ENCODE assay signal across 1 cellular context in the genomic region with DNA sequence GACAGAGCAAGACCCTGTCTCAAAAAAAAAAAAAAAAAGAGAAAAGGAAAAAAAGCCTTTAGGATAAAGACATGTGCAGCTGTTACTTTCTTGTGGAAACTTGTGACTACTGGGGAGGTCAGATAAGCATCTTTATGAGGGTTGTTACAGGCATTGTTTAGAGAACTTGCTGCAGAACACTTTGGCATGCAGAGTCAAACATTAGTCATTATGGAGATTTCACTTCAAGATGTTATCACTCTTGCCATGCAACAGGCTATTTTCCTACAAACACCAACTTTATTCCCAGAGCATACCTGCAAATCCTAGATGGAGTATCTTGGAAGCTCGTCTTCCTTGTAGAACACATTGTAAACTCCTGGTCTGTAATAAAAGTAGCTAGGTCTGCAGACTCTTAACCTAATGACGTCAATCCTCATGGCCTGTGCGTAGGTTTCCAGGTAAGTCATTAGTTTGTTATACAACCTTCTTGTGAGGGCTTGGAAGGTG.
TF ChIP-seq lines count a peak whose summit lies in the region.

No MANE protein-coding gene starts in this region.

TF ChIP-seq in SK-N-SH, 30 proteins besides CTCF, POLR2A, EP300 and RAD21 (continued from another document):
- TF ChIP-seq, protein P1, sequence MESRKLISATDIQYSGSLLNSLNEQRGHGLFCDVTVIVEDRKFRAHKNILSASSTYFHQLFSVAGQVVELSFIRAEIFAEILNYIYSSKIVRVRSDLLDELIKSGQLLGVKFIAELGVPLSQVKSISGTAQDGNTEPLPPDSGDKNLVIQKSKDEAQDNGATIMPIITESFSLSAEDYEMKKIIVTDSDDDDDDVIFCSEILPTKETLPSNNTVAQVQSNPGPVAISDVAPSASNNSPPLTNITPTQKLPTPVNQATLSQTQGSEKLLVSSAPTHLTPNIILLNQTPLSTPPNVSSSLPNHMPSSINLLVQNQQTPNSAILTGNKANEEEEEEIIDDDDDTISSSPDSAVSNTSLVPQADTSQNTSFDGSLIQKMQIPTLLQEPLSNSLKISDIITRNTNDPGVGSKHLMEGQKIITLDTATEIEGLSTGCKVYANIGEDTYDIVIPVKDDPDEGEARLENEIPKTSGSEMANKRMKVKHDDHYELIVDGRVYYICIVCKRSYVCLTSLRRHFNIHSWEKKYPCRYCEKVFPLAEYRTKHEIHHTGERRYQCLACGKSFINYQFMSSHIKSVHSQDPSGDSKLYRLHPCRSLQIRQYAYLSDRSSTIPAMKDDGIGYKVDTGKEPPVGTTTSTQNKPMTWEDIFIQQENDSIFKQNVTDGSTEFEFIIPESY (IDR thresholded peaks at IDR 0.05; ENCODE audit: borderline replicate concordance, low read depth), result no peak
- TF ChIP-seq CHD2 (IDR thresholded peaks at IDR 0.05; ENCODE audit: low read length, partially characterized antibody) (no peak), EZH2phosphoT487 (IDR thresholded peaks at IDR 0.05; ENCODE audit: borderline replicate concordance, low read depth) (no peak)
- TF ChIP-seq, protein P2, sequence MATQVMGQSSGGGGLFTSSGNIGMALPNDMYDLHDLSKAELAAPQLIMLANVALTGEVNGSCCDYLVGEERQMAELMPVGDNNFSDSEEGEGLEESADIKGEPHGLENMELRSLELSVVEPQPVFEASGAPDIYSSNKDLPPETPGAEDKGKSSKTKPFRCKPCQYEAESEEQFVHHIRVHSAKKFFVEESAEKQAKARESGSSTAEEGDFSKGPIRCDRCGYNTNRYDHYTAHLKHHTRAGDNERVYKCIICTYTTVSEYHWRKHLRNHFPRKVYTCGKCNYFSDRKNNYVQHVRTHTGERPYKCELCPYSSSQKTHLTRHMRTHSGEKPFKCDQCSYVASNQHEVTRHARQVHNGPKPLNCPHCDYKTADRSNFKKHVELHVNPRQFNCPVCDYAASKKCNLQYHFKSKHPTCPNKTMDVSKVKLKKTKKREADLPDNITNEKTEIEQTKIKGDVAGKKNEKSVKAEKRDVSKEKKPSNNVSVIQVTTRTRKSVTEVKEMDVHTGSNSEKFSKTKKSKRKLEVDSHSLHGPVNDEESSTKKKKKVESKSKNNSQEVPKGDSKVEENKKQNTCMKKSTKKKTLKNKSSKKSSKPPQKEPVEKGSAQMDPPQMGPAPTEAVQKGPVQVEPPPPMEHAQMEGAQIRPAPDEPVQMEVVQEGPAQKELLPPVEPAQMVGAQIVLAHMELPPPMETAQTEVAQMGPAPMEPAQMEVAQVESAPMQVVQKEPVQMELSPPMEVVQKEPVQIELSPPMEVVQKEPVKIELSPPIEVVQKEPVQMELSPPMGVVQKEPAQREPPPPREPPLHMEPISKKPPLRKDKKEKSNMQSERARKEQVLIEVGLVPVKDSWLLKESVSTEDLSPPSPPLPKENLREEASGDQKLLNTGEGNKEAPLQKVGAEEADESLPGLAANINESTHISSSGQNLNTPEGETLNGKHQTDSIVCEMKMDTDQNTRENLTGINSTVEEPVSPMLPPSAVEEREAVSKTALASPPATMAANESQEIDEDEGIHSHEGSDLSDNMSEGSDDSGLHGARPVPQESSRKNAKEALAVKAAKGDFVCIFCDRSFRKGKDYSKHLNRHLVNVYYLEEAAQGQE (IDR thresholded peaks at IDR 0.05; ENCODE audit: low read depth, low read length), result no peak
